Comparison of ENCODE assay signal across 12 cellular contexts in genomic region chr6:88919032-88919431, GRCh38. TPM values are rescaled to one million over a fixed set of nuclear protein-coding genes. Genes with fewer than 3 reads are reported as not detected.
DNase-seq lines count a peak whose midpoint lies in the region; ATAC-seq, FAIRE-seq and TF ChIP-seq lines count a peak whose summit lies in the region.
"Had no signal": no experiment of that assay in that cellular context is flagged by ENCODE, and none has a peak within 500 bp of the region (broad histone marks: within the 10 kb centered on the region; RNA-seq: fewer than 3 reads in every experiment).

No MANE protein-coding gene starts in this region.

- H3K18ac ChIP-seq in mesenchymal stem cell (ENCODE audit: low read depth in 1 of 2, low read length in 2 of 2), result no peak overlapping the region

- in situ Hi-C loops in KBM-7 (cut with MboI; ENCODE audit: low pct_unique_long_range_greater_than_20kb, low sequenced_read_pairs), result no loop called here
- in situ Hi-C loops in astrocyte of the spinal cord (cut with HindIII; ENCODE audit: low sequenced_read_pairs), result no loop called here

- H4K8ac ChIP-seq in mesenchymal stem cell (ENCODE audit: low read length), result no peak overlapping the region

- intact Hi-C loops in CD14-positive monocyte (cut with micrococcal nuclease), result no loop called here
- intact Hi-C loops in natural killer cell (cut with micrococcal nuclease), result no loop called here

- H3K4me2 ChIP-seq in mesenchymal stem cell (ENCODE audit: low read length, poor library complexity, severe bottlenecking), result no peak overlapping the region

- H3K79me1 ChIP-seq in mesenchymal stem cell (replicated peaks; ENCODE audit: low read length, poor library complexity, severe bottlenecking), result peaks cover 15% of the 10 kb centered on the region

- FAIRE-seq in H54 (lab: Jason Lieb, UNC), result no peak

- H3K23ac ChIP-seq in mesenchymal stem cell (ENCODE audit: low read length in 2 of 2), result no peak overlapping the region

- H3K14ac ChIP-seq in mesenchymal stem cell (ENCODE audit: low read length in 2 of 2), result no peak overlapping the region

- no peak overlapping the region for H3K4me3 Mint-ChIP-seq in CD14-positive monocyte
- no peak overlapping the region for H3K4me3 Mint-ChIP-seq in natural killer cell

- peaks cover 13 to 22% of the 10 kb centered on the region in 2 donors for H3K36me3 Mint-ChIP-seq in CD14-positive monocyte
- H3K36me3 Mint-ChIP-seq in natural killer cell, result peaks cover 9% of the 10 kb centered on the region

- H3K9me3 Mint-ChIP-seq in CD14-positive monocyte, result peaks cover 0 to 2% (median 0%) of the 10 kb centered on the region in 7 donors
- peaks cover 0 to 3% of the 10 kb centered on the region in 2 donors for H3K9me3 Mint-ChIP-seq in natural killer cell

- DNase-seq in CD14-positive monocyte (ENCODE audit: low spot score), result no peak
- DNase-seq in KBM-7, result peak; percentile 15
- no peak for DNase-seq in astrocyte of the spinal cord (ENCODE audit: low read depth, low spot score)
- peak; percentile 14 for DNase-seq in mesenchymal stem cell
- DNase-seq in stimulated activated naive CD4-positive, alpha-beta T cell (lab: John Stamatoyannopoulos, UW), result no peak
- no peak for DNase-seq in H54 (ENCODE audit: insufficient read length, low spot score)
- no peak for DNase-seq in natural killer cell
- DNase-seq in NK-92 (lab: John Stamatoyannopoulos, UW; ENCODE audit: unreplicated experiment), result no peak
- DNase-seq: foreskin melanocyte, NCI-H526, transverse colon had no signal

- H3K4ac ChIP-seq in mesenchymal stem cell (ENCODE audit: low read depth in 1 of 2, low read length in 2 of 2), result no peak overlapping the region

- no peak overlapping the region for H2AFZ ChIP-seq in mesenchymal stem cell (ENCODE audit: low read depth, low read length)

- no peak overlapping the region for H2BK5ac ChIP-seq in mesenchymal stem cell (ENCODE audit: low read depth, low read length, poor library complexity, severe bottlenecking)

- H3K27me3 Mint-ChIP-seq in CD14-positive monocyte (ENCODE audit: low read depth in 3 of 3), result no peaks in the 10 kb centered on the region
- H3K27me3 Mint-ChIP-seq in natural killer cell (ENCODE audit: low read depth in 2 of 2), result no peaks in the 10 kb centered on the region

- H3K4me3 ChIP-seq in astrocyte of the spinal cord (ENCODE audit: low read depth, low read length), result no peak overlapping the region
- no peak overlapping the region for H3K4me3 ChIP-seq in mesenchymal stem cell (ENCODE audit: insufficient read depth in 1 of 2, low read depth in 1 of 2, low read length in 2 of 2)
- H3K4me3 ChIP-seq: HAP-1, transverse colon had no signal

- H3K4me1 Mint-ChIP-seq in CD14-positive monocyte (peaks cover 13% of the 10 kb centered on the region), natural killer cell (peaks cover 19 to 24% of the 10 kb centered on the region in 2 donors)

- no peaks in the 10 kb centered on the region for H3K4me1 ChIP-seq in mesenchymal stem cell (ENCODE audit: control insufficient read depth, insufficient read depth, low read depth, low read length)
- H3K4me1 ChIP-seq: transverse colon had no signal

- H4K91ac ChIP-seq in mesenchymal stem cell (ENCODE audit: low read length), result no peak overlapping the region

- H2BK15ac ChIP-seq in mesenchymal stem cell (ENCODE audit: low read depth, poor library complexity, severe bottlenecking), result no peak overlapping the region

- TF ChIP-seq POLR2A in H54 (IDR thresholded peaks at IDR 0.05; ENCODE audit: low read depth, low read length), result no peak

- H3K36me3 ChIP-seq in mesenchymal stem cell (ENCODE audit: control insufficient read depth in 1 of 2, insufficient read depth in 2 of 2, low read depth in 1 of 2, low read length in 2 of 2), result peaks cover 3 to 10% of the 10 kb centered on the region in 2 experiments
- H3K36me3 ChIP-seq: transverse colon had no signal

- no peak overlapping the region for H2AK5ac ChIP-seq in mesenchymal stem cell (ENCODE audit: low read length, severe bottlenecking)

- no peak overlapping the region for H3K27ac ChIP-seq in mesenchymal stem cell (ENCODE audit: low read length, poor library complexity, severe bottlenecking)
- H3K27ac ChIP-seq: transverse colon had no signal

- H2BK120ac ChIP-seq in mesenchymal stem cell (ENCODE audit: low read depth, low read length), result no peak overlapping the region

- no CpG with 5 or more reads among the region's 1 CpG for WGBS in mesenchymal stem cell

- ATAC-seq in natural killer cell, result no peak

- no peak overlapping the region for H3K9ac ChIP-seq in mesenchymal stem cell (ENCODE audit: low read length)

- H3K27me3 ChIP-seq in mesenchymal stem cell (ENCODE audit: control insufficient read depth in 1 of 2, insufficient read depth in 1 of 2, low read length in 2 of 2), result no peaks in the 10 kb centered on the region
- H3K27me3 ChIP-seq: transverse colon had no signal

- no peaks in the 10 kb centered on the region for H3K9me3 ChIP-seq in mesenchymal stem cell (ENCODE audit: control insufficient read depth, low read length)
- H3K9me3 ChIP-seq: HAP-1, transverse colon had no signal

- TF ChIP-seq CTCF in CD14-positive monocyte (IDR thresholded peaks at IDR 0.05), result peak; percentile 21
- peak; percentile 31 for TF ChIP-seq CTCF in astrocyte of the spinal cord (IDR thresholded peaks at IDR 0.05; ENCODE audit: low read depth, low read length)
- no peak for TF ChIP-seq CTCF in natural killer cell (IDR thresholded peaks at IDR 0.05)

- H2BK12ac ChIP-seq in mesenchymal stem cell (ENCODE audit: low read length in 2 of 2), result no peak overlapping the region

- H3K27ac Mint-ChIP-seq in CD14-positive monocyte (peak overlapping the region in 1 of 7 donors; percentile 46), natural killer cell (no peak overlapping the region)

RNA-seq across cellular contexts. Expression of gene RNGTT, which starts 44.4 kb away (rescaled TPM):
- 1 to 10 TPM; 5.8 to 8.6 TPM for polyA plus RNA-seq in CD14-positive monocyte
- 6.8 TPM for polyA plus RNA-seq in mesenchymal stem cell (2013, experiment 1 of 2)
- polyA plus RNA-seq in mesenchymal stem cell (2013, experiment 2 of 2), result 7.1 TPM
- 10 to 100 TPM; 23.1 to 27.2 (median 23.1) TPM for total RNA-seq in natural killer cell

Comparison
In these comparisons a context has a peak if more than half of its experiments do, and no peak if none do; other contexts are left out.
1. DNase-seq: peak in KBM-7 (single experiment) and mesenchymal stem cell (single experiment); none in CD14-positive monocyte (single experiment), astrocyte of the spinal cord (single experiment), stimulated activated naive CD4-positive, alpha-beta T cell (0 of 6), H54 (single experiment), natural killer cell (single experiment) and NK-92 (single experiment).